Comparison of ENCODE assay signal across 8 cellular contexts in genomic region chr9:120877276-120878034, GRCh38. TPM values are rescaled to one million over a fixed set of nuclear protein-coding genes. Genes with fewer than 3 reads are reported as not detected.
DNase-seq lines count a peak whose midpoint lies in the region; ATAC-seq and TF ChIP-seq lines count a peak whose summit lies in the region.

No MANE protein-coding gene starts in this region.

- H3K4me1 ChIP-seq in aorta (ENCODE audit: control insufficient read depth in 1 of 2, insufficient read depth in 2 of 2, low read length in 2 of 2), result no peaks in the 10 kb centered on the region

- 1% methylated on average over 55 to 63 of the region's 63 CpGs for WGBS in aorta, 2 donors

- H3K27ac Mint-ChIP-seq in activated naive CD4-positive, alpha-beta T cell treated with anti-CD3 and anti-CD28 coated beads, Interleukin-2, amount 10 ng/mL, durations not matched to agents 7 days and 5 days, result peak overlapping the region; percentile 95
- peak overlapping the region; percentile 67 for H3K27ac Mint-ChIP-seq in glutamatergic neuron (ENCODE audit: unreplicated experiment)

- H3K27ac ChIP-seq in aorta (ENCODE audit: low read depth in 1 of 2, low read length in 2 of 2), result peak overlapping the region; percentile 51 to 95

- H3K27me3 ChIP-seq in aorta (ENCODE audit: control insufficient read depth in 1 of 2, insufficient read depth in 2 of 2, low read length in 1 of 2), result no peaks in the 10 kb centered on the region

- CTCF ChIA-PET in activated naive CD4-positive, alpha-beta T cell treated with anti-CD3 and anti-CD28 coated beads, Interleukin-2, amount 10 ng/mL, durations not matched to agents 7 days and 5 days (lab: Charles Lee), result interaction anchor here (1.7 to 11.3 kb wide), 3 partner anchors 13 to 60 kb away, joined by 4 to 83 read pairs (median 31); no protein-coding TSS in a partner anchor

- H3K4me3 Mint-ChIP-seq in activated naive CD4-positive, alpha-beta T cell treated with anti-CD3 and anti-CD28 coated beads, Interleukin-2, amount 10 ng/mL, durations not matched to agents 7 days and 5 days, result peak overlapping the region; percentile 82
- peak overlapping the region; percentile 96 for H3K4me3 Mint-ChIP-seq in glutamatergic neuron (ENCODE audit: unreplicated experiment)

- DNase-seq in DMS79 (lab: John Stamatoyannopoulos, UW) (peak; percentile 69), KG1 (lab: John Stamatoyannopoulos, UW) (peak; percentile 78), RPMI8226 (peak; percentile 87), glutamatergic neuron (peak; percentile 69), occipital lobe (lab: John Stamatoyannopoulos, UW) (peak; percentile 69), aorta (peak; percentile 79 to 88)
- peak; percentile 77 for DNase-seq in activated naive CD4-positive, alpha-beta T cell treated with anti-CD3 and anti-CD28 coated beads, Interleukin-2, amount 10 ng/mL, durations not matched to agents 7 days and 5 days

- H3K36me3 ChIP-seq in aorta (ENCODE audit: control insufficient read depth in 1 of 2, insufficient read depth in 2 of 2, low read length in 1 of 2), result peaks cover 0 to 6% of the 10 kb centered on the region in 2 donors

- no peaks in the 10 kb centered on the region for H3K9me3 ChIP-seq in aorta (ENCODE audit: control insufficient read depth, low read length)

- no peaks in the 10 kb centered on the region for H3K9me3 Mint-ChIP-seq in activated naive CD4-positive, alpha-beta T cell treated with anti-CD3 and anti-CD28 coated beads, Interleukin-2, amount 10 ng/mL, durations not matched to agents 7 days and 5 days
- peaks cover 12% of the 10 kb centered on the region for H3K9me3 Mint-ChIP-seq in glutamatergic neuron (ENCODE audit: unreplicated experiment)

- intact Hi-C loops in aorta (cut with DNase I), result loop anchor here (2.0 to 5.0 kb wide), 2 partner anchors 57 to 60 kb away; no protein-coding TSS in a partner anchor

- H3K4me3 ChIP-seq in aorta (ENCODE audit: low read length in 2 of 2), result peak overlapping the region; percentile 68 to 92

- ATAC-seq in GM21576 (IDR thresholded peaks at IDR 0.05; ENCODE audit: unreplicated experiment) (peak; percentile 31), aorta (ENCODE audit: low FRiP score) (peak; percentile 61)

- peaks cover 56% of the 10 kb centered on the region for H3K36me3 Mint-ChIP-seq in activated naive CD4-positive, alpha-beta T cell treated with anti-CD3 and anti-CD28 coated beads, Interleukin-2, amount 10 ng/mL, durations not matched to agents 7 days and 5 days
- H3K36me3 Mint-ChIP-seq in glutamatergic neuron (ENCODE audit: unreplicated experiment), result no peaks in the 10 kb centered on the region

- peaks cover 82% of the 10 kb centered on the region for H3K4me1 Mint-ChIP-seq in activated naive CD4-positive, alpha-beta T cell treated with anti-CD3 and anti-CD28 coated beads, Interleukin-2, amount 10 ng/mL, durations not matched to agents 7 days and 5 days
- H3K4me1 Mint-ChIP-seq in glutamatergic neuron (ENCODE audit: low read depth, unreplicated experiment), result peaks cover 11% of the 10 kb centered on the region

- TF ChIP-seq CTCF in glutamatergic neuron (IDR thresholded peaks at IDR 0.05; ENCODE audit: partially characterized antibody, unreplicated experiment), result no peak

- no peaks in the 10 kb centered on the region for H3K27me3 Mint-ChIP-seq in activated naive CD4-positive, alpha-beta T cell treated with anti-CD3 and anti-CD28 coated beads, Interleukin-2, amount 10 ng/mL, durations not matched to agents 7 days and 5 days
- peaks cover 8% of the 10 kb centered on the region for H3K27me3 Mint-ChIP-seq in glutamatergic neuron (ENCODE audit: unreplicated experiment)

RNA-seq across cellular contexts. Expression of gene PHF19, which starts 0.5 kb away (rescaled TPM):
- total RNA-seq in glutamatergic neuron (ENCODE audit: unreplicated experiment) (18.9 TPM), occipital lobe (4.1 TPM), aorta (10 to 100 TPM; 40.1 to 62.3 TPM)
- 10 to 100 TPM; 25.9 to 66.7 TPM for polyA plus RNA-seq in aorta

RNA-seq across cellular contexts. Expression of gene PSMD5, which starts 34.7 kb away (rescaled TPM):
- total RNA-seq in glutamatergic neuron (ENCODE audit: unreplicated experiment), result 48.5 TPM
- total RNA-seq in occipital lobe, result 30.4 TPM
- total RNA-seq in aorta, result 10 to 100 TPM; 41.2 to 44.8 TPM
- polyA plus RNA-seq in aorta, result 10 to 100 TPM; 17.4 to 24.8 TPM

RNA-seq across cellular contexts. Expression of gene TRAF1, which starts 49.1 kb away (rescaled TPM):
- total RNA-seq in glutamatergic neuron (ENCODE audit: unreplicated experiment), result 1.6 TPM
- total RNA-seq in occipital lobe, result 2.5 TPM
- total RNA-seq in aorta, result 10 to 100 TPM; 19.8 to 25.7 TPM
- 10 to 100 TPM; 10.5 to 43.3 TPM for polyA plus RNA-seq in aorta

Comparison
In these comparisons a context has a peak if more than half of its experiments do, and no peak if none do; other contexts are left out.
1. Peak in every context shown above with its lines: DNase-seq, ATAC-seq, H3K4me3 ChIP-seq and H3K27ac ChIP-seq.